16 cellular contexts compared by ENCODE assay signal in genomic region chr11:127619946-127620345, GRCh38.
DNase-seq lines count a peak whose midpoint lies in the region; ATAC-seq and TF ChIP-seq lines count a peak whose summit lies in the region.
"Had no signal": no experiment of that assay in that cellular context is flagged by ENCODE, and none has a peak within 500 bp of the region (broad histone marks: within the 10 kb centered on the region; RNA-seq: fewer than 3 reads in every experiment).

No MANE protein-coding gene starts in this region.

- H3K9ac ChIP-seq in DND-41 (ENCODE audit: low read depth, low read length) (no peak overlapping the region), SK-N-MC (ENCODE audit: insufficient read length) (no peak overlapping the region)
- H3K9ac ChIP-seq: BLaER1 treated with 17β-estradiol and CSF1 and Interleukin-3, amounts not matched to agents 10 nM and 100 nM; GM23248 had no signal

- no peaks in the 10 kb centered on the region for H4K20me1 ChIP-seq in DND-41 (ENCODE audit: insufficient read depth, low read length)
- H4K20me1 ChIP-seq: BLaER1 treated with 17β-estradiol and CSF1 and Interleukin-3, amounts not matched to agents 10 nM and 100 nM had no signal

- H3K27ac ChIP-seq in DND-41 (ENCODE audit: low read length) (peak overlapping the region; percentile 42; the same call in 1 of the 2 replicates), SK-N-MC (peak overlapping the region; percentile 91; the same call in 1 of the 2 replicates)
- H3K27ac ChIP-seq: BLaER1 treated with 17β-estradiol and CSF1 and Interleukin-3, amounts not matched to agents 10 nM and 100 nM; GM23248 had no signal

- H2AFZ ChIP-seq in DND-41 (ENCODE audit: low read depth, low read length): no peak overlapping the region
- H2AFZ ChIP-seq: GM23248 had no signal

- no peaks in the 10 kb centered on the region for H3K79me2 ChIP-seq in DND-41 (ENCODE audit: insufficient read depth, low read length)

- DNase-seq in DND-41 (peak; percentile 10), M059J (ENCODE audit: low read depth) (peak; percentile 74), SK-N-MC (ENCODE audit: low read depth, low spot score) (peak; percentile 57), astrocyte of the spinal cord (ENCODE audit: low read depth, low spot score) (peak; percentile 42), NCI-H187 (lab: John Stamatoyannopoulos, UW) (no peak)
- DNase-seq: 8988T; CD8-positive, alpha-beta memory T cell; COR-L47; DMS 273 treated with DMSO at 0.1 percent for 48 hours; DMS53; GF-D8; KBM-7 had no signal

- peaks cover 43% of the 10 kb centered on the region for H3K4me1 ChIP-seq in DND-41 (ENCODE audit: insufficient read depth, low read length)

- H3K36me3 ChIP-seq in DND-41 (ENCODE audit: insufficient read depth, low read length) (no peaks in the 10 kb centered on the region), SK-N-MC (ENCODE audit: insufficient read depth, low read length) (no peaks in the 10 kb centered on the region)
- H3K36me3 ChIP-seq: BLaER1 treated with 17β-estradiol and CSF1 and Interleukin-3, amounts not matched to agents 10 nM and 100 nM had no signal

- ATAC-seq in DND-41 (ENCODE audit: insufficient read depth, low read depth) (no peak), GM18520 (IDR thresholded peaks at IDR 0.05; ENCODE audit: unreplicated experiment) (no peak), GM18858 (IDR thresholded peaks at IDR 0.05; ENCODE audit: unreplicated experiment) (no peak)

- TF ChIP-seq CTCF in DND-41 (IDR thresholded peaks at IDR 0.05; ENCODE audit: borderline replicate concordance, extremely low read depth, low read length, poor library complexity, severe bottlenecking): no peak
- TF ChIP-seq CTCF in astrocyte of the spinal cord (IDR thresholded peaks at IDR 0.05; ENCODE audit: low read depth, low read length): no peak

- no peak overlapping the region for H3K4me3 ChIP-seq in DND-41 (ENCODE audit: low read depth in 1 of 2, low read length in 2 of 2)
- H3K4me3 ChIP-seq in SK-N-MC: peak overlapping the region; percentile 52; the same call in 1 of the 2 replicates
- H3K4me3 ChIP-seq in astrocyte of the spinal cord (ENCODE audit: low read depth, low read length): no peak overlapping the region
- H3K4me3 ChIP-seq: BLaER1 treated with 17β-estradiol and CSF1 and Interleukin-3, amounts not matched to agents 10 nM and 100 nM; GM23248 had no signal

- no peaks in the 10 kb centered on the region for H3K9me3 ChIP-seq in DND-41 (ENCODE audit: insufficient read depth, low read length, severe bottlenecking)
- H3K9me3 ChIP-seq in SK-N-MC (ENCODE audit: low read depth, low read length): no peaks in the 10 kb centered on the region
- H3K9me3 ChIP-seq: BLaER1 treated with 17β-estradiol and CSF1 and Interleukin-3, amounts not matched to agents 10 nM and 100 nM had no signal

- H3K4me2 ChIP-seq in DND-41 (ENCODE audit: insufficient read depth, low read length): no peak overlapping the region

- in situ Hi-C loops in astrocyte of the spinal cord (cut with HindIII; ENCODE audit: low sequenced_read_pairs): no loop called here

- H3K27me3 ChIP-seq in DND-41 (ENCODE audit: insufficient read depth, low read length, poor library complexity): no peaks in the 10 kb centered on the region
- H3K27me3 ChIP-seq: BLaER1 treated with 17β-estradiol and CSF1 and Interleukin-3, amounts not matched to agents 10 nM and 100 nM had no signal

Comparison
In these comparisons a context has a peak if more than half of its experiments do, and no peak if none do; other contexts are left out.
1. DNase-seq: peak in DND-41 (single experiment), M059J (single experiment), SK-N-MC (single experiment) and astrocyte of the spinal cord (single experiment); none in NCI-H187 (0 of 2).